Comparison of ENCODE assay signal across 12 cellular contexts in genomic region chr13:41562083-41562482, GRCh38.
DNase-seq lines count a peak whose midpoint lies in the region; ATAC-seq and TF ChIP-seq lines count a peak whose summit lies in the region.
"Had no signal": no experiment of that assay in that cellular context is flagged by ENCODE, and none has a peak within 500 bp of the region (broad histone marks: within the 10 kb centered on the region; RNA-seq: fewer than 3 reads in every experiment).

No MANE protein-coding gene starts in this region.

- TF ChIP-seq CTCF in AG09309 (IDR thresholded peaks at IDR 0.05; ENCODE audit: control insufficient read depth, insufficient read depth, low read depth, low read length, missing control alignments), result no peak
- no peak for TF ChIP-seq CTCF in SK-N-SH (IDR thresholded peaks at IDR 0.05)
- no peak for TF ChIP-seq CTCF in endothelial cell (IDR thresholded peaks at IDR 0.05; ENCODE audit: unreplicated experiment)

- DNase-seq in AG09309 (ENCODE audit: low read depth), result peak; percentile 38
- DNase-seq in SK-N-SH, result no peak
- peak; percentile 72 for DNase-seq in fibroblast of the conjunctiva (ENCODE audit: low read depth)
- DNase-seq in nucleus accumbens (lab: John Stamatoyannopoulos, UW), result peak in 54 of 56 donors; percentile 27 to 93 (median 81)
- no peak for DNase-seq in SW 1271 (lab: John Stamatoyannopoulos, UW)
- no peak for DNase-seq in NCI-H2107 (lab: John Stamatoyannopoulos, UW)
- no peak for DNase-seq in endothelial cell (ENCODE audit: low spot score)
- DNase-seq: esophagus squamous epithelium, SHP77 had no signal

- peaks cover 0 to 9% of the 10 kb centered on the region in 2 experiments; a peak in 1 of 4 replicates for H3K4me1 ChIP-seq in SK-N-SH (ENCODE audit: control insufficient read depth in 1 of 2, insufficient read depth in 2 of 2, low read depth in 1 of 2, low read length in 1 of 2)

- H3K4me3 ChIP-seq in AG09309 (ENCODE audit: control insufficient read depth, low read depth, low read length), result no peak overlapping the region
- no peak overlapping the region for H3K4me3 ChIP-seq in SK-N-SH (ENCODE audit: low read depth in 2 of 2, low read length in 1 of 2)
- H3K4me3 ChIP-seq: esophagus squamous epithelium had no signal

- no peaks in the 10 kb centered on the region for H3K9me3 Mint-ChIP-seq in endothelial cell (ENCODE audit: unreplicated experiment)

- no peak overlapping the region for H3K9ac ChIP-seq in SK-N-SH

- ATAC-seq in GM18909 (IDR thresholded peaks at IDR 0.05; ENCODE audit: poor library complexity, unreplicated experiment), result no peak

- no peak overlapping the region for H3K27ac ChIP-seq in SK-N-SH (ENCODE audit: low read depth in 2 of 2, low read length in 1 of 2)
- H3K27ac ChIP-seq: C4-2B had no signal

- peaks cover 12% of the 10 kb centered on the region for H3K4me1 Mint-ChIP-seq in endothelial cell (ENCODE audit: unreplicated experiment)

- H3K36me3 ChIP-seq in SK-N-SH (replicated peaks in 1 of 2; ENCODE audit: control insufficient read depth in 1 of 2, insufficient read depth in 2 of 2, low read length in 1 of 2), result no peaks in the 10 kb centered on the region

- TF ChIP-seq RAD21 in SK-N-SH (IDR thresholded peaks at IDR 0.05; ENCODE audit: low read length), result no peak

- CTCF ChIA-PET in SK-N-SH (lab: Yijun Ruan, JAX), result no interaction called here

- no peaks in the 10 kb centered on the region for H3F3A ChIP-seq in SK-N-SH (replicated peaks; ENCODE audit: insufficient read depth)

- no peaks in the 10 kb centered on the region for H3K9me2 ChIP-seq in SK-N-SH

- POLR2A ChIA-PET in SK-N-SH (lab: Yijun Ruan, JAX), result no interaction called here

- H3K36me3 Mint-ChIP-seq in endothelial cell (ENCODE audit: low read depth, unreplicated experiment), result no peaks in the 10 kb centered on the region

- peaks cover 1% of the 10 kb centered on the region for H3K27me3 Mint-ChIP-seq in endothelial cell (ENCODE audit: unreplicated experiment)

- 79% methylated on average over 7 of the region's 7 CpGs for WGBS in SK-N-SH (ENCODE audit: low lambda C conversion rate)

- no peak for TF ChIP-seq EP300 in SK-N-SH (IDR thresholded peaks at IDR 0.05; ENCODE audit: borderline replicate concordance in 1 of 2, low read depth in 1 of 2, low read length in 1 of 2)

- no peak overlapping the region for H3K4me3 Mint-ChIP-seq in endothelial cell (ENCODE audit: unreplicated experiment)

- no peaks in the 10 kb centered on the region for H3K79me2 ChIP-seq in SK-N-SH (ENCODE audit: insufficient read depth)

- no peaks in the 10 kb centered on the region for H4K20me1 ChIP-seq in SK-N-SH (ENCODE audit: insufficient read depth)

- no peaks in the 10 kb centered on the region for H3K9me3 ChIP-seq in SK-N-SH
- H3K9me3 ChIP-seq: esophagus squamous epithelium had no signal

- H3K27ac Mint-ChIP-seq in endothelial cell (ENCODE audit: unreplicated experiment), result no peak overlapping the region
- H3K27ac Mint-ChIP-seq: progenitor cell of endocrine pancreas had no signal

- H3K27me3 ChIP-seq in SK-N-SH (ENCODE audit: insufficient read depth), result no peaks in the 10 kb centered on the region
- H3K27me3 ChIP-seq: esophagus squamous epithelium had no signal

- no peak overlapping the region for H2AFZ ChIP-seq in SK-N-SH (ENCODE audit: low read depth)

- no peak overlapping the region for H3K4me2 ChIP-seq in SK-N-SH

TF ChIP-seq in SK-N-SH, 30 proteins besides CTCF, POLR2A, EP300 and RAD21:
- peak; percentile 60 for TF ChIP-seq TCF12 (IDR thresholded peaks at IDR 0.05)
- TF ChIP-seq FOSL2 (IDR thresholded peaks at IDR 0.05; ENCODE audit: borderline replicate concordance, low read depth), result no peak
- TF ChIP-seq MEF2A (IDR thresholded peaks at IDR 0.05; ENCODE audit: borderline replicate concordance, low read depth), result no peak
- TF ChIP-seq RXRA (IDR thresholded peaks at IDR 0.05; ENCODE audit: borderline replicate concordance, low read depth), result no peak
- TF ChIP-seq PBX3 (IDR thresholded peaks at IDR 0.05), result peak; percentile 22; the same call in 1 of the 2 replicates
- TF ChIP-seq SIN3A (IDR thresholded peaks at IDR 0.05; ENCODE audit: borderline replicate concordance, low read depth, low read length), result no peak
- peak; percentile 77 for TF ChIP-seq NFIC (IDR thresholded peaks at IDR 0.05; ENCODE audit: borderline replicate concordance)
- TF ChIP-seq TAF1 (IDR thresholded peaks at IDR 0.05; ENCODE audit: borderline replicate concordance, low read depth, low read length), result no peak
- no peak for TF ChIP-seq FOXJ3 (CRISPR knock-in tag; IDR thresholded peaks at IDR 0.05)

Comparison
In these comparisons a context has a peak if more than half of its experiments do, and no peak if none do; other contexts are left out.
1. DNase-seq: peak in AG09309 (single experiment), fibroblast of the conjunctiva (single experiment) and nucleus accumbens (54 of 56); none in SK-N-SH (single experiment), SW 1271 (0 of 2), NCI-H2107 (single experiment) and endothelial cell (single experiment).